14 cellular contexts compared by ENCODE assay signal in genomic region chr3:113231391-113231790, GRCh38. TPM values are rescaled to one million over a fixed set of nuclear protein-coding genes. Genes with fewer than 3 reads are reported as not detected.
DNase-seq lines count a peak whose midpoint lies in the region; ATAC-seq and TF ChIP-seq lines count a peak whose summit lies in the region.
"Had no signal": no experiment of that assay in that cellular context is flagged by ENCODE, and none has a peak within 500 bp of the region (broad histone marks: within the 10 kb centered on the region; RNA-seq: fewer than 3 reads in every experiment).

No MANE protein-coding gene starts in this region.

- no peak overlapping the region for H3K4me3 Mint-ChIP-seq in activated T-helper 17 cell treated with anti-CD3 and anti-CD28 coated beads, Interleukin-2, amount 50 U/mL, for 72 hours
- H3K4me3 Mint-ChIP-seq: stimulated activated naive B cell treated with anti-CD40 and anti-IgM and Interleukin-4, amounts not matched to agents 10 μg/mL and 1 μg/mL and 100 μg/mL, for 72 hours had no signal

- in situ Hi-C loops in transverse colon (cut with MboI; ENCODE audit: low pct_ligation_motif_present in 1 of 4, low pct_unique_long_range_greater_than_20kb in 1 of 4, low sequenced_read_pairs in 3 of 4) = no loop called here

- H3K27me3 ChIP-seq in gastroesophageal sphincter (no peaks in the 10 kb centered on the region), transverse colon (no peaks in the 10 kb centered on the region)
- H3K27me3 ChIP-seq: ascending aorta, Peyer's patch had no signal

- peaks cover 20 to 88% (median 36%) of the 10 kb centered on the region in 3 donors for H3K4me1 ChIP-seq in gastroesophageal sphincter
- peaks cover 13 to 30% (median 22%) of the 10 kb centered on the region in 4 donors for H3K4me1 ChIP-seq in transverse colon

- no peaks in the 10 kb centered on the region for H3K9me3 Mint-ChIP-seq in activated T-helper 17 cell treated with anti-CD3 and anti-CD28 coated beads, Interleukin-2, amount 50 U/mL, for 72 hours
- H3K9me3 Mint-ChIP-seq: stimulated activated naive B cell treated with anti-CD40 and anti-IgM and Interleukin-4, amounts not matched to agents 10 μg/mL and 1 μg/mL and 100 μg/mL, for 72 hours had no signal

- intact Hi-C loops in transverse colon (cut with DNase I; ENCODE audit: low total_unique reads) = no loop called here

- H3K9me3 ChIP-seq in gastroesophageal sphincter (no peaks in the 10 kb centered on the region), transverse colon (no peaks in the 10 kb centered on the region)
- H3K9me3 ChIP-seq: ascending aorta, Peyer's patch had no signal

- TF ChIP-seq CTCF in gastroesophageal sphincter (IDR thresholded peaks at IDR 0.05) = no peak
- no peak for TF ChIP-seq CTCF in transverse colon (IDR thresholded peaks at IDR 0.05)

- 50 to 75% methylated on average over 1 of the region's 1 CpG for WGBS in gastroesophageal sphincter (ENCODE audit: low coverage in 1 of 2), 2 donors
- 93 to 100% methylated on average over 1 of the region's 1 CpG for WGBS in transverse colon (ENCODE audit: low coverage in 1 of 2), 2 donors

- no peak for TF ChIP-seq EP300 in gastroesophageal sphincter (IDR thresholded peaks at IDR 0.05)
- TF ChIP-seq EP300 in transverse colon (IDR thresholded peaks at IDR 0.05; ENCODE audit: low read depth) = no peak

- H3K36me3 Mint-ChIP-seq in activated T-helper 17 cell treated with anti-CD3 and anti-CD28 coated beads, Interleukin-2, amount 50 U/mL, for 72 hours (ENCODE audit: low read depth) = no peaks in the 10 kb centered on the region
- H3K36me3 Mint-ChIP-seq: stimulated activated naive B cell treated with anti-CD40 and anti-IgM and Interleukin-4, amounts not matched to agents 10 μg/mL and 1 μg/mL and 100 μg/mL, for 72 hours had no signal

- TF ChIP-seq POLR2A in gastroesophageal sphincter (IDR thresholded peaks at IDR 0.05) (no peak), transverse colon (IDR thresholded peaks at IDR 0.05) (no peak)

- H3K27ac ChIP-seq in gastroesophageal sphincter (peak overlapping the region; percentile 2 to 74 (median 58)), transverse colon (peak overlapping the region in 2 of 4 donors; percentile 20 to 52)

- ATAC-seq in activated T-helper 17 cell treated with anti-CD3 and anti-CD28 coated beads, Interleukin-2, amount 50 U/mL, for 72 hours (replicated peaks) = peak; percentile 87
- no peak for ATAC-seq in gastroesophageal sphincter
- ATAC-seq in stimulated activated naive CD8-positive, alpha-beta T cell treated with anti-CD3 and anti-CD28 coated beads, Interleukin-15, Interleukin-2, amounts not matched to agents 100 U/mL and 50 U/mL, for 24 hours = peak; percentile 79
- ATAC-seq: stimulated activated naive B cell treated with anti-CD40 and anti-IgM and Interleukin-4, amounts not matched to agents 10 μg/mL and 1 μg/mL and 100 μg/mL, for 72 hours had no signal

- H3K4me1 Mint-ChIP-seq in activated T-helper 17 cell treated with anti-CD3 and anti-CD28 coated beads, Interleukin-2, amount 50 U/mL, for 72 hours = no peaks in the 10 kb centered on the region
- H3K4me1 Mint-ChIP-seq: stimulated activated naive B cell treated with anti-CD40 and anti-IgM and Interleukin-4, amounts not matched to agents 10 μg/mL and 1 μg/mL and 100 μg/mL, for 72 hours had no signal

- no peak overlapping the region for H3K4me3 ChIP-seq in gastroesophageal sphincter
- H3K4me3 ChIP-seq in transverse colon = no peak overlapping the region
- H3K4me3 ChIP-seq: ascending aorta, Peyer's patch had no signal

- peaks cover 0 to 6% of the 10 kb centered on the region in 2 donors for H3K36me3 ChIP-seq in gastroesophageal sphincter
- no peaks in the 10 kb centered on the region for H3K36me3 ChIP-seq in transverse colon
- H3K36me3 ChIP-seq: ascending aorta, Peyer's patch had no signal

- H3K27me3 Mint-ChIP-seq in activated T-helper 17 cell treated with anti-CD3 and anti-CD28 coated beads, Interleukin-2, amount 50 U/mL, for 72 hours = peaks cover 9% of the 10 kb centered on the region

- H3K27ac Mint-ChIP-seq in activated T-helper 17 cell treated with anti-CD3 and anti-CD28 coated beads, Interleukin-2, amount 50 U/mL, for 72 hours = no peak overlapping the region
- H3K27ac Mint-ChIP-seq: stimulated activated naive B cell treated with anti-CD40 and anti-IgM and Interleukin-4, amounts not matched to agents 10 μg/mL and 1 μg/mL and 100 μg/mL, for 72 hours had no signal

- DNase-seq in HCEC 1CT (peak; percentile 37), epidermal melanocyte (ENCODE audit: insufficient read length, low spot score) (no peak), foreskin melanocyte (no peak), transverse colon (no peak), NOMO-1 treated with dmso at 0.1 percent for 144 hours (lab: John Stamatoyannopoulos, UW; ENCODE audit: unreplicated experiment) (no peak)
- no peak for DNase-seq in stimulated activated naive CD8-positive, alpha-beta T cell treated with anti-CD3 and anti-CD28 coated beads, Interleukin-15, Interleukin-2, amounts not matched to agents 100 U/mL and 50 U/mL, for 24 hours
- DNase-seq: activated T-cell treated with anti-CD3 and anti-CD28 coated beads for 4 hours; left cardiac atrium; occipital lobe; Peyer's patch; stimulated activated naive B cell treated with anti-CD40 and anti-IgM and Interleukin-4, amounts not matched to agents 10 μg/mL and 1 μg/mL and 100 μg/mL, for 72 hours had no signal

RNA-seq across cellular contexts. Expression of gene BOC, which starts 20.0 kb away (rescaled TPM):
- total RNA-seq in activated T-helper 17 cell treated with anti-CD3 and anti-CD28 coated beads, Interleukin-2, amount 50 U/mL, for 72 hours = under 1 TPM in 1 of 2 donors, not detected in 1; 0.66 TPM
- total RNA-seq in gastroesophageal sphincter = 100 to 1,000 TPM in 1 of 4 donors, 10 to 100 TPM in 3; 41.5 to 130 (median 73.9) TPM
- total RNA-seq in transverse colon = 10 to 100 TPM; 15.2 to 77.4 (median 45.4) TPM

Comparison
In these comparisons a context has a peak if more than half of its experiments do, and no peak if none do; other contexts are left out.
1. RNA of gene BOC, which starts 20.0 kb away (total RNA-seq): 41.5 to 130 TPM in gastroesophageal sphincter and 15.2 to 77.4 TPM in transverse colon; 0.66 TPM in activated T-helper 17 cell treated with anti-CD3 and anti-CD28 coated beads, Interleukin-2, amount 50 U/mL, for 72 hours; every median in the first group is over 4 times any median in the second.